Comparison of ENCODE assay signal across 24 cellular contexts in the genomic region with DNA sequence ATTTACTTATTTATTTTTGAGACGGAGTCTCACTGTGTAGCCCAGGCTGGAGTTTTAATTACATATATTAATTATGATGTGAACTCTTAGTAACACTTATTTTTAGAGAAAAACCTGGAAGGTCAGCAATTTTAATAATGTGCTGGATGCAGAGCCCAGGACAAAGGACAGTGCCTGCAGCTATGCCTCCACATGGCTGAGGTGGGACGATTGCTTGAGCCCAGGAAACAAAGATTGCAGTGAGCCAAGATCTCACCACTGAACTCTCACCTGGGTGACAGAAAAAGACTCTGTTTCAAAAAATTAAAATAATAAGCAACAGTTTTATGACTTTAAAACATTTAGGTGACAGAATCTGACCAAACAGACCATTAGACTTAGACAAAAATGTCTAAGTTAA. TPM values are rescaled to one million over a fixed set of nuclear protein-coding genes. Genes with fewer than 3 reads are reported as not detected.
"Had no signal": no experiment of that assay in that cellular context is flagged by ENCODE, and none has a peak within 500 bp of the region (broad histone marks: within the 10 kb centered on the region; RNA-seq: fewer than 3 reads in every experiment).

No MANE protein-coding gene starts in this region.

- H3K36me3 ChIP-seq: MG63, SJSA1 had no signal

- H3K9me2 ChIP-seq: SK-N-SH had no signal

- H3K9ac ChIP-seq: SK-N-SH had no signal

- H3K4me3 ChIP-seq: MG63, SJSA1 had no signal

- H3K27ac ChIP-seq: SJSA1 had no signal

- DNase-seq: Karpas-422, KG1, MG63, NCI-H1092, NCI-H1105 treated with DMSO at 0.1 percent for 48 hours, NCI-H1417 treated with DMSO at 0.1 percent for 48 hours, NCI-H146, NCI-H1694 treated with DMSO at 0.1 percent for 48 hours, NCI-H1930, NCI-H2081, NCI-H2107, NCI-H2171, NCI-H226, NCI-H446, NCI-H510A, NCI-H524 treated with DMSO at 0.1 percent for 48 hours, Right ventricle myocardium superior, RPMI8226, SIG-M5, SK-N-SH, T-helper 1 cell had no signal

- H3K27me3 ChIP-seq: MG63 had no signal

- H3K4me1 ChIP-seq: SJSA1 had no signal

- H3K9me3 ChIP-seq: SK-N-SH had no signal

- H3K4me2 ChIP-seq: SK-N-SH had no signal

RNA-seq across cellular contexts. Expression of gene CARD14, which starts 11.0 kb away (rescaled TPM):
- total RNA-seq: HT1080, Right ventricle myocardium superior, SJSA1 had no signal
- polyA plus RNA-seq: IgD-negative memory B cell had no signal
